1 cellular context compared by ENCODE assay signal in the genomic region with DNA sequence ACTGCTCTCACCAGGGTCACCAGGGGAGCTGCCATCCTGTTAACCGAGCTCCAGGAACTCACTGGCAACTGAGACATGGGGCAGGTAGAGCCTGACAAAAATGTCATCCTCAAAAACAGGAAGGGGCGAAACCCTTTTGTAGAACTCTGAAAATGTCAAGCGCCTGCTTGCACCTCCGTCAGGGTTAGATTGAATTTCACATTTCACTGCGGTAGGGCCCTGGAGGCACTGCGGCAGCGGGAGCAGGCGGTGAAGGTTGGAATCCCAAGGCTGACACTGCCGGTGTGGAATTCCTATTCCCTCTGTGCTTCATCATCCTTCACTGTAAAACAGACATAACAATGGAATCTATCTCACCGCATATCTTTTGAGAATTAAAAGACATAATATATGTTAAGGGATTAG.
TF ChIP-seq lines count a peak whose summit lies in the region.

No MANE protein-coding gene starts in this region.

TF ChIP-seq in H1, 55 proteins besides CTCF, POLR2A, EP300 and RAD21:
- no peak for TF ChIP-seq EZH2 (IDR thresholded peaks at IDR 0.05; ENCODE audit: low read depth, low read length, severe bottlenecking)
- no peak for TF ChIP-seq GABPA (IDR thresholded peaks at IDR 0.05; ENCODE audit: borderline replicate concordance, insufficient read depth, low read length)
- TF ChIP-seq SUZ12 (IDR thresholded peaks at IDR 0.05; ENCODE audit: low read length): no peak
- TF ChIP-seq PHF8 (conservative IDR thresholded peaks at IDR 0.05; ENCODE audit: low read depth, low read length): no peak
- no peak for TF ChIP-seq POLR2AphosphoS5 (IDR thresholded peaks at IDR 0.05; ENCODE audit: low read depth, low read length)
TF ChIP-seq in H1: peak in this region for 0.
